Comparison of ENCODE assay signal across 1 cellular context in genomic region chr3:149203758-149204157, GRCh38.
A peak's percentile ranks its signal among the peaks of the same experiment; 100 is the strongest.
TF ChIP-seq lines count a peak whose summit lies in the region.

No MANE protein-coding gene starts in this region.

TF ChIP-seq in GM12878, 131 proteins besides CTCF, POLR2A, EP300 and RAD21 (continued from another document and continues in another):
- TF ChIP-seq, protein P1, sequence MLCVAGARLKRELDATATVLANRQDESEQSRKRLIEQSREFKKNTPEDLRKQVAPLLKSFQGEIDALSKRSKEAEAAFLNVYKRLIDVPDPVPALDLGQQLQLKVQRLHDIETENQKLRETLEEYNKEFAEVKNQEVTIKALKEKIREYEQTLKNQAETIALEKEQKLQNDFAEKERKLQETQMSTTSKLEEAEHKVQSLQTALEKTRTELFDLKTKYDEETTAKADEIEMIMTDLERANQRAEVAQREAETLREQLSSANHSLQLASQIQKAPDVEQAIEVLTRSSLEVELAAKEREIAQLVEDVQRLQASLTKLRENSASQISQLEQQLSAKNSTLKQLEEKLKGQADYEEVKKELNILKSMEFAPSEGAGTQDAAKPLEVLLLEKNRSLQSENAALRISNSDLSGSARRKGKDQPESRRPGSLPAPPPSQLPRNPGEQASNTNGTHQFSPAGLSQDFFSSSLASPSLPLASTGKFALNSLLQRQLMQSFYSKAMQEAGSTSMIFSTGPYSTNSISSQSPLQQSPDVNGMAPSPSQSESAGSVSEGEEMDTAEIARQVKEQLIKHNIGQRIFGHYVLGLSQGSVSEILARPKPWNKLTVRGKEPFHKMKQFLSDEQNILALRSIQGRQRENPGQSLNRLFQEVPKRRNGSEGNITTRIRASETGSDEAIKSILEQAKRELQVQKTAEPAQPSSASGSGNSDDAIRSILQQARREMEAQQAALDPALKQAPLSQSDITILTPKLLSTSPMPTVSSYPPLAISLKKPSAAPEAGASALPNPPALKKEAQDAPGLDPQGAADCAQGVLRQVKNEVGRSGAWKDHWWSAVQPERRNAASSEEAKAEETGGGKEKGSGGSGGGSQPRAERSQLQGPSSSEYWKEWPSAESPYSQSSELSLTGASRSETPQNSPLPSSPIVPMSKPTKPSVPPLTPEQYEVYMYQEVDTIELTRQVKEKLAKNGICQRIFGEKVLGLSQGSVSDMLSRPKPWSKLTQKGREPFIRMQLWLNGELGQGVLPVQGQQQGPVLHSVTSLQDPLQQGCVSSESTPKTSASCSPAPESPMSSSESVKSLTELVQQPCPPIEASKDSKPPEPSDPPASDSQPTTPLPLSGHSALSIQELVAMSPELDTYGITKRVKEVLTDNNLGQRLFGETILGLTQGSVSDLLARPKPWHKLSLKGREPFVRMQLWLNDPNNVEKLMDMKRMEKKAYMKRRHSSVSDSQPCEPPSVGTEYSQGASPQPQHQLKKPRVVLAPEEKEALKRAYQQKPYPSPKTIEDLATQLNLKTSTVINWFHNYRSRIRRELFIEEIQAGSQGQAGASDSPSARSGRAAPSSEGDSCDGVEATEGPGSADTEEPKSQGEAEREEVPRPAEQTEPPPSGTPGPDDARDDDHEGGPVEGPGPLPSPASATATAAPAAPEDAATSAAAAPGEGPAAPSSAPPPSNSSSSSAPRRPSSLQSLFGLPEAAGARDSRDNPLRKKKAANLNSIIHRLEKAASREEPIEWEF (IDR thresholded peaks at IDR 0.05; ENCODE audit: insufficient replicate concordance, low read depth, low read length): no peak
- no peak for TF ChIP-seq SMAD5 (IDR thresholded peaks at IDR 0.05; ENCODE audit: low read depth)
- no peak for TF ChIP-seq ZBTB4 (CRISPR knock-in tag; IDR thresholded peaks at IDR 0.05)
- TF ChIP-seq, protein P2, sequence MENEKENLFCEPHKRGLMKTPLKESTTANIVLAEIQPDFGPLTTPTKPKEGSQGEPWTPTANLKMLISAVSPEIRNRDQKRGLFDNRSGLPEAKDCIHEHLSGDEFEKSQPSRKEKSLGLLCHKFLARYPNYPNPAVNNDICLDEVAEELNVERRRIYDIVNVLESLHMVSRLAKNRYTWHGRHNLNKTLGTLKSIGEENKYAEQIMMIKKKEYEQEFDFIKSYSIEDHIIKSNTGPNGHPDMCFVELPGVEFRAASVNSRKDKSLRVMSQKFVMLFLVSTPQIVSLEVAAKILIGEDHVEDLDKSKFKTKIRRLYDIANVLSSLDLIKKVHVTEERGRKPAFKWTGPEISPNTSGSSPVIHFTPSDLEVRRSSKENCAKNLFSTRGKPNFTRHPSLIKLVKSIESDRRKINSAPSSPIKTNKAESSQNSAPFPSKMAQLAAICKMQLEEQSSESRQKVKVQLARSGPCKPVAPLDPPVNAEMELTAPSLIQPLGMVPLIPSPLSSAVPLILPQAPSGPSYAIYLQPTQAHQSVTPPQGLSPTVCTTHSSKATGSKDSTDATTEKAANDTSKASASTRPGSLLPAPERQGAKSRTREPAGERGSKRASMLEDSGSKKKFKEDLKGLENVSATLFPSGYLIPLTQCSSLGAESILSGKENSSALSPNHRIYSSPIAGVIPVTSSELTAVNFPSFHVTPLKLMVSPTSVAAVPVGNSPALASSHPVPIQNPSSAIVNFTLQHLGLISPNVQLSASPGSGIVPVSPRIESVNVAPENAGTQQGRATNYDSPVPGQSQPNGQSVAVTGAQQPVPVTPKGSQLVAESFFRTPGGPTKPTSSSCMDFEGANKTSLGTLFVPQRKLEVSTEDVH (IDR thresholded peaks at IDR 0.05; ENCODE audit: low read depth, partially characterized antibody): no peak
- TF ChIP-seq ESRRA (IDR thresholded peaks at IDR 0.05; ENCODE audit: low read length): no peak
- TF ChIP-seq MLLT1 (IDR thresholded peaks at IDR 0.05): no peak
- peak; percentile 68 for TF ChIP-seq EED (IDR thresholded peaks at IDR 0.05; ENCODE audit: low read depth)
- TF ChIP-seq RAD51 (IDR thresholded peaks at IDR 0.05): no peak
- no peak for TF ChIP-seq BMI1 (IDR thresholded peaks at IDR 0.05; ENCODE audit: borderline replicate concordance)
- TF ChIP-seq BACH1 (IDR thresholded peaks at IDR 0.05; ENCODE audit: borderline replicate concordance): no peak
- TF ChIP-seq SIN3A (IDR thresholded peaks at IDR 0.05; ENCODE audit: low read depth, low read length): no peak
- TF ChIP-seq RELA (IDR thresholded peaks at IDR 0.05; ENCODE audit: borderline replicate concordance, partially characterized antibody): no peak
- TF ChIP-seq FOXM1 (IDR thresholded peaks at IDR 0.05; ENCODE audit: low read depth, low read length): no peak
- TF ChIP-seq ZNF24 (IDR thresholded peaks at IDR 0.05): no peak
- no peak for TF ChIP-seq RBBP5 (conservative IDR thresholded peaks at IDR 0.05)
- TF ChIP-seq, protein P3, sequence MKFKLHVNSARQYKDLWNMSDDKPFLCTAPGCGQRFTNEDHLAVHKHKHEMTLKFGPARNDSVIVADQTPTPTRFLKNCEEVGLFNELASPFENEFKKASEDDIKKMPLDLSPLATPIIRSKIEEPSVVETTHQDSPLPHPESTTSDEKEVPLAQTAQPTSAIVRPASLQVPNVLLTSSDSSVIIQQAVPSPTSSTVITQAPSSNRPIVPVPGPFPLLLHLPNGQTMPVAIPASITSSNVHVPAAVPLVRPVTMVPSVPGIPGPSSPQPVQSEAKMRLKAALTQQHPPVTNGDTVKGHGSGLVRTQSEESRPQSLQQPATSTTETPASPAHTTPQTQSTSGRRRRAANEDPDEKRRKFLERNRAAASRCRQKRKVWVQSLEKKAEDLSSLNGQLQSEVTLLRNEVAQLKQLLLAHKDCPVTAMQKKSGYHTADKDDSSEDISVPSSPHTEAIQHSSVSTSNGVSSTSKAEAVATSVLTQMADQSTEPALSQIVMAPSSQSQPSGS (IDR thresholded peaks at IDR 0.05; ENCODE audit: low read length): peak; percentile 65; the same call in 1 of the 2 replicates
- TF ChIP-seq HCFC1 (IDR thresholded peaks at IDR 0.05; ENCODE audit: low read length): no peak
- no peak for TF ChIP-seq KAT2A (conservative IDR thresholded peaks at IDR 0.05; ENCODE audit: control insufficient read depth, low read depth, low read length)
- no peak for TF ChIP-seq CHD1 (IDR thresholded peaks at IDR 0.05; ENCODE audit: low read depth, low read length)
- no peak for TF ChIP-seq PRDM15 (CRISPR knock-in tag; IDR thresholded peaks at IDR 0.05)
- peak in 1 of 2 experiments; percentile 96; a peak in 2 of 4 replicates for TF ChIP-seq ETV6 (conservative IDR thresholded peaks at IDR 0.05 in 1 of 2, IDR thresholded peaks at IDR 0.05 in 1 of 2; ENCODE audit: borderline replicate concordance in 1 of 2, low read depth in 1 of 2)
- no peak for TF ChIP-seq BCL11A (IDR thresholded peaks at IDR 0.05; ENCODE audit: low read depth, low read length)
- TF ChIP-seq IKZF2 (IDR thresholded peaks at IDR 0.05): peak; percentile 50 to 62
- 0 out of 2 replicates have a peak, but pooled peaks have one; percentile 43 for TF ChIP-seq ATF7 (IDR thresholded peaks at IDR 0.05; ENCODE audit: low read depth)
- no peak for TF ChIP-seq HDAC6 (IDR thresholded peaks at IDR 0.05; ENCODE audit: unreplicated experiment)
- no peak for TF ChIP-seq ZNF274 (IDR thresholded peaks at IDR 0.05; ENCODE audit: insufficient read depth, insufficient read length)
- TF ChIP-seq TCF12 (IDR thresholded peaks at IDR 0.05; ENCODE audit: low read depth, low read length): no peak
- peak; percentile 72 for TF ChIP-seq JUNB (IDR thresholded peaks at IDR 0.05)
- TF ChIP-seq PBX3 (IDR thresholded peaks at IDR 0.05; ENCODE audit: insufficient replicate concordance, low read depth, low read length): no peak
- peak; percentile 53; the same call in 1 of the 2 replicates for TF ChIP-seq IKZF1 (conservative IDR thresholded peaks at IDR 0.05)
- TF ChIP-seq, protein P4, sequence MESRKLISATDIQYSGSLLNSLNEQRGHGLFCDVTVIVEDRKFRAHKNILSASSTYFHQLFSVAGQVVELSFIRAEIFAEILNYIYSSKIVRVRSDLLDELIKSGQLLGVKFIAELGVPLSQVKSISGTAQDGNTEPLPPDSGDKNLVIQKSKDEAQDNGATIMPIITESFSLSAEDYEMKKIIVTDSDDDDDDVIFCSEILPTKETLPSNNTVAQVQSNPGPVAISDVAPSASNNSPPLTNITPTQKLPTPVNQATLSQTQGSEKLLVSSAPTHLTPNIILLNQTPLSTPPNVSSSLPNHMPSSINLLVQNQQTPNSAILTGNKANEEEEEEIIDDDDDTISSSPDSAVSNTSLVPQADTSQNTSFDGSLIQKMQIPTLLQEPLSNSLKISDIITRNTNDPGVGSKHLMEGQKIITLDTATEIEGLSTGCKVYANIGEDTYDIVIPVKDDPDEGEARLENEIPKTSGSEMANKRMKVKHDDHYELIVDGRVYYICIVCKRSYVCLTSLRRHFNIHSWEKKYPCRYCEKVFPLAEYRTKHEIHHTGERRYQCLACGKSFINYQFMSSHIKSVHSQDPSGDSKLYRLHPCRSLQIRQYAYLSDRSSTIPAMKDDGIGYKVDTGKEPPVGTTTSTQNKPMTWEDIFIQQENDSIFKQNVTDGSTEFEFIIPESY (IDR thresholded peaks at IDR 0.05): no peak
- TF ChIP-seq NFIC (IDR thresholded peaks at IDR 0.05; ENCODE audit: low read depth, low read length): 0 out of 2 replicates have a peak, but pooled peaks have one; percentile 54
- TF ChIP-seq SIX5 (IDR thresholded peaks at IDR 0.05; ENCODE audit: low read depth, low read length, severe bottlenecking): no peak
- TF ChIP-seq IRF4 (IDR thresholded peaks at IDR 0.05; ENCODE audit: low read depth, low read length): peak; percentile 36; the same call in 1 of the 2 replicates
